In the genomic region with DNA sequence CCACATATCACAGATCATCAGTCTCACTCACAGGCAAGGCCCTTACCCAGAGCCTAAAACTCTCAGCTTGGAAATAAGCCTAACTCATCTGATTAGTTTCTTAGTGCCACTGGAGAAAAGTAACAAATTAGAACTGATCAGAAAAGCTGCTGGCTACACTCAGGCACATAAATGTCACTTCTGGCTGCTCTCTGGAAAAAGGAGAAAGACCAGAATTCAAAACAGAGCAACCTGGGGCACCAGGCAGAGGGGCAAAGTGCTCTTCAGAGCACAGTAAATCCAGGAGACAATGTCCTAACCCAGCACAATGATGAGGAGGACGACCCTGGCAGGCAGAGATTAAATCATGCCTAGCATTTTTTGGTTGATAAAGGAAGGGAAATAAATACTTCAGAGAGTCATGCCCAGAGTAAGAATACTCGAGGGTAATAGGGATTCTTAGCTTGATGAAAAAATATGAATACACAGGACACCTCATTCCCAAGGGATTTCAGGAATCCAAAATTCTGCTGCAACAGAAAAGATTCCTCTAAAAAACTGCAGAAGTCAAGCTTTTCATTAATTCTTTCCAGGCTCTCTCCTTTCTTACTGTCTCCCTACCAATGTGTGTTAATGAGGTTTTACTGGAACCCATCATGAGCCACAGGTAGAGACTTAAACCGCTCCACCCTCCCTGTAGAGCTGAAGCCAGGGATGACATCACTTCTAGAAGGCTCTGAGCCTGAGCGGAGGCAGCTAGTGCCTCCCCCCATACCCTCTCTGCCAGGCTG, we compare ENCODE assay signal across 12 cellular contexts. TPM values are rescaled to one million over a fixed set of nuclear protein-coding genes. Genes with fewer than 3 reads are reported as not detected.
A peak's percentile ranks its signal among the peaks of the same experiment; 100 is the strongest.
DNase-seq lines count a peak whose midpoint lies in the region; ATAC-seq and TF ChIP-seq lines count a peak whose summit lies in the region.
"Had no signal": no experiment of that assay in that cellular context is flagged by ENCODE, and none has a peak within 500 bp of the region (broad histone marks: within the 10 kb centered on the region; RNA-seq: fewer than 3 reads in every experiment).

No MANE protein-coding gene starts in this region.

- H3K27me3 ChIP-seq in BJ (ENCODE audit: control insufficient read depth, insufficient read depth, low read length) (no peaks in the 10 kb centered on the region), mammary epithelial cell (ENCODE audit: insufficient read depth, low read length) (no peaks in the 10 kb centered on the region), mesendoderm (ENCODE audit: insufficient read depth, low read length, poor library complexity) (no peaks in the 10 kb centered on the region)

- dilution Hi-C loops in mammary epithelial cell (cut with HindIII; ENCODE audit: low sequenced_read_pairs), result no loop called here

- H3K27me3 Mint-ChIP-seq in effector memory CD8-positive, alpha-beta T cell, result peaks cover 46 to 69% of the 10 kb centered on the region in 2 donors

- H3K36me3 ChIP-seq in BJ (ENCODE audit: control insufficient read depth, insufficient read depth, low read length) (peaks cover 1% of the 10 kb centered on the region), mammary epithelial cell (ENCODE audit: insufficient read depth, low read length) (peaks cover 16% of the 10 kb centered on the region), mesendoderm (ENCODE audit: control insufficient read depth, insufficient read depth, low read length) (no peaks in the 10 kb centered on the region)
- H3K36me3 ChIP-seq: tibial artery had no signal

- no peaks in the 10 kb centered on the region for H4K20me1 ChIP-seq in mammary epithelial cell (ENCODE audit: insufficient read depth, low read length)

- H3K4me3 Mint-ChIP-seq in effector memory CD8-positive, alpha-beta T cell, result no peak overlapping the region

- H3K4me2 ChIP-seq in mammary epithelial cell (ENCODE audit: insufficient read depth, low read depth, low read length) (peak overlapping the region; percentile 93), mesendoderm (ENCODE audit: low read length) (no peak overlapping the region)

- no peak overlapping the region for H2AFZ ChIP-seq in mammary epithelial cell (ENCODE audit: low read depth, low read length)

- TF ChIP-seq CTCF in BJ (IDR thresholded peaks at IDR 0.05; ENCODE audit: insufficient read depth, low read depth, low read length) (no peak), mammary epithelial cell (conservative IDR thresholded peaks at IDR 0.05 in 1 of 2, IDR thresholded peaks at IDR 0.05 in 1 of 2; ENCODE audit: extremely low read depth in 1 of 2, insufficient read depth in 1 of 2, low read depth in 1 of 2, low read length in 2 of 2) (no peak), GM13977 (IDR thresholded peaks at IDR 0.05; ENCODE audit: extremely low read depth, insufficient read depth, missing control alignments) (no peak)

- H3K4me3 ChIP-seq in BJ (ENCODE audit: low read depth, low read length) (no peak overlapping the region), mammary epithelial cell (replicated peaks in 1 of 3; ENCODE audit: insufficient read depth in 1 of 3, low read depth in 2 of 3, low read length in 3 of 3) (peak overlapping the region; percentile 72 to 91 (median 88)), mesendoderm (ENCODE audit: low read length) (no peak overlapping the region)
- H3K4me3 ChIP-seq: tibial artery had no signal

- POLR2A ChIA-PET in BJ (lab: Charles Lee), result interaction anchor here (0.5 to 1.0 kb wide), 3 partner anchors 36 to 86 kb away, joined by 3 to 7 read pairs (median 3); no protein-coding TSS in a partner anchor

- H2BK5ac ChIP-seq in mesendoderm (ENCODE audit: low read length), result no peak overlapping the region

- peak overlapping the region; percentile 84 for H3K9ac ChIP-seq in mammary epithelial cell (ENCODE audit: insufficient read depth, low read length)
- H3K9ac ChIP-seq in mesendoderm (ENCODE audit: low read length), result no peak overlapping the region

- no peaks in the 10 kb centered on the region for H3K9me3 ChIP-seq in mammary epithelial cell (replicated peaks; ENCODE audit: insufficient read depth, low read length)
- H3K9me3 ChIP-seq: tibial artery had no signal

- peaks cover 0 to 2% of the 10 kb centered on the region in 2 donors for H3K4me1 Mint-ChIP-seq in effector memory CD8-positive, alpha-beta T cell (ENCODE audit: low read depth in 2 of 2)

- in situ Hi-C loops in mammary epithelial cell (cut with MboI; ENCODE audit: low sequenced_read_pairs in 2 of 2), result no loop called here
- in situ Hi-C loops in GM13977 (cut with MboI; ENCODE audit: low pct_unique_long_range_greater_than_20kb, low sequenced_read_pairs, unreplicated experiment), result no loop called here

- H3K4me1 ChIP-seq in mammary epithelial cell (ENCODE audit: insufficient read depth, low read length) (peaks cover 64% of the 10 kb centered on the region), mesendoderm (ENCODE audit: control insufficient read depth, low read depth, low read length) (peaks cover 6% of the 10 kb centered on the region)

- H2BK15ac ChIP-seq in mesendoderm (replicated peaks; ENCODE audit: low read depth), result no peak overlapping the region

- peaks cover 93% of the 10 kb centered on the region for H3K79me2 ChIP-seq in mammary epithelial cell (ENCODE audit: insufficient read depth, low read length)
- H3K79me2 ChIP-seq in mesendoderm (ENCODE audit: control insufficient read depth, insufficient read depth, low read length), result peaks cover 36% of the 10 kb centered on the region

- no TSS peak for BruUV-seq in mammary epithelial cell (replicated peaks; lab: Mats Ljungman, UMichigan)

- H3K18ac ChIP-seq in mesendoderm (ENCODE audit: low read length), result no peak overlapping the region

- peak overlapping the region; percentile 70 for H3K27ac ChIP-seq in mammary epithelial cell (ENCODE audit: insufficient read depth, low read depth, low read length)
- no peak overlapping the region for H3K27ac ChIP-seq in mesendoderm (ENCODE audit: low read depth, low read length)
- H3K27ac ChIP-seq: tibial artery had no signal

- DNase-seq in BJ (ENCODE audit: low read depth) (peak; percentile 80), LHCN-M2 (ENCODE audit: low read depth) (peak; percentile 31), mammary epithelial cell (peak; percentile 75), mesendoderm (peak; percentile 67), GM13977 (ENCODE audit: low spot score) (no peak)
- no peak for DNase-seq in activated effector memory CD4-positive, alpha-beta T cell treated with anti-CD3 and anti-CD28 coated beads, Interleukin-2, amount 50 U/mL, for 16 hours
- no peak for DNase-seq in effector memory CD8-positive, alpha-beta T cell
- DNase-seq: activated naive CD4-positive, alpha-beta T cell; KG1; midbrain; tibial artery had no signal

- H3K56ac ChIP-seq in mesendoderm (ENCODE audit: low read length), result no peak overlapping the region

- CTCF ChIA-PET in BJ (lab: Yijun Ruan, JAX) (interaction anchor here (7.0 kb wide), 1 partner anchor 85 kb away, joined by 83 read pairs; no protein-coding TSS in a partner anchor), mammary epithelial cell (lab: Charles Lee; ENCODE audit: low non-redundant PET) (interaction anchor here (0.8 kb wide), 1 partner anchor 10 kb away, joined by 3 read pairs; no protein-coding TSS in a partner anchor)

- no peak overlapping the region for H2AK5ac ChIP-seq in mesendoderm (ENCODE audit: low read length)

- 15% methylated on average over 4 of the region's 4 CpGs for WGBS in mammary epithelial cell (ENCODE audit: low coverage, missing lambda C conversion rate)
- WGBS in mesendoderm (ENCODE audit: extremely low coverage, insufficient coverage, low lambda C conversion rate), result no CpG with 5 or more reads among the region's 4 CpGs

- H3K79me1 ChIP-seq in mesendoderm (ENCODE audit: low read length), result peaks cover 29% of the 10 kb centered on the region

- H3K4ac ChIP-seq in mesendoderm (ENCODE audit: low read depth, low read length), result no peak overlapping the region

- no peak overlapping the region for H4K5ac ChIP-seq in mesendoderm (ENCODE audit: low read length)

- intact Hi-C loops in mammary epithelial cell (cut with micrococcal nuclease), result loop anchor here (1.0 kb wide), 1 partner anchor 8 kb away; no protein-coding TSS in a partner anchor

- ATAC-seq in GM18502 (IDR thresholded peaks at IDR 0.05; ENCODE audit: poor library complexity, unreplicated experiment), result no peak
- no peak for ATAC-seq in effector memory CD8-positive, alpha-beta T cell (replicated peaks)

- no peak overlapping the region for H3K23ac ChIP-seq in mesendoderm (ENCODE audit: low read length)

- no peaks in the 10 kb centered on the region for H3K9me3 Mint-ChIP-seq in effector memory CD8-positive, alpha-beta T cell

- peaks cover 4% of the 10 kb centered on the region for H3K36me3 Mint-ChIP-seq in effector memory CD8-positive, alpha-beta T cell (ENCODE audit: insufficient read depth)

- H4K8ac ChIP-seq in mesendoderm (ENCODE audit: low read depth, low read length), result no peak overlapping the region

- H2BK120ac ChIP-seq in mesendoderm (ENCODE audit: low read depth, low read length), result no peak overlapping the region

- H3K27ac Mint-ChIP-seq in effector memory CD8-positive, alpha-beta T cell, result no peak overlapping the region

RNA-seq across cellular contexts. Expression of gene SDC1, which starts 3.6 kb away (rescaled TPM):
- 32.0 and 42.0 TPM in 2 replicates for polyA plus RNA-seq in BJ (2011; rRNA removed)
- 12.0 and 23.1 TPM in 2 replicates for polyA minus RNA-seq in BJ (2011; rRNA and poly(A)+ RNA removed)
- 73.1 and 83.5 TPM in 2 replicates for total RNA-seq in LHCN-M2 (2014; rRNA removed)
- 28.3 TPM for polyA plus RNA-seq in LHCN-M2 (2012)
- 1,000 to 10,000 TPM in 1 of 2 donors, 100 to 1,000 TPM in 1; 574 to 1,408 TPM for total RNA-seq in mammary epithelial cell
- polyA plus RNA-seq in mammary epithelial cell, result 1,215 TPM
- polyA minus RNA-seq in mammary epithelial cell, result 602 TPM
- polyA plus RNA-seq in mesendoderm (2013, experiment 1 of 2), result 27.6 TPM
- 27.4 TPM for polyA plus RNA-seq in mesendoderm (2013, experiment 2 of 2)

Comparison
In these comparisons a context has a peak if more than half of its experiments do, and no peak if none do; other contexts are left out.
1. DNase-seq: peak in BJ (single experiment), LHCN-M2 (single experiment), mammary epithelial cell (single experiment) and mesendoderm (single experiment); none in activated effector memory CD4-positive, alpha-beta T cell treated with anti-CD3 and anti-CD28 coated beads, Interleukin-2, amount 50 U/mL, for 16 hours (single experiment), effector memory CD8-positive, alpha-beta T cell (0 of 3) and GM13977 (single experiment).
2. H3K4me3 ChIP-seq: peak in mammary epithelial cell (3 of 3); none in BJ (single experiment) and mesendoderm (single experiment).